8 cellular contexts compared by ENCODE assay signal in the genomic region with DNA sequence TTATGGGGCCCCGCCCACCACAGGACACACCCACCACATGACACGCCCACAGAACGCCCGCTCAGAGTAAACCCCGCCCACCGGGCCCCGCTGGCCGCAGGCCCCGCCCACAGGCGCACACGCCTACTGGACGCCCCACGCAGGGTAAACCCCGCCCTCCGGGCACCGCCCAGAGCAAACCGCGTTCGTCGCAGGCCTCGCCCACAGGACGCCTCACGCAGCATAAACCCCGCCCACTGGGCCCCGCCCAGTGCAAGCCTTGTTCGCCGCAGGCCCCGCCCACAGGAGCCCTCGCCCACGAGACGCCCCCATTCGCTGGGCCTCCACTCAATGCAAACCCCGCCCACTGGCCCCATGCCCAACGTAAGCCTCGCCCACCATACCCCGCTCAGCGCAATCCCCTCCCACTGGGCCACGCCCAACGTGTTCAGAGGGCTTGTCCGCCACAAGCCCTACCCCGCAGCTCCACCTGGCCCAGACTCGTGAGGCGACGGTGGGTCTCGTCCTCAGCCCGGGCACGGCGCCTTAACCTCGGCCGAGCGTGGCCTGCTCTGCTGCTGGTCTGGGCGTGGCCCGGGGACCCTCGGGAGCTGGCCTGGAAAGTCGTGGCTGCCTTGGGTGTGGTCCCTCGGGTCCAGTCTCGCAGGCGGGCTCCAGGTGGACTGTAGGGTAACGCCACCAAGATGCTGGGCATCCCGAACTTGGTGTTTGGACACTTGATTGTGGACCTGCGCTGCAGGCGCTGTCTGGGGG. TPM values are rescaled to one million over a fixed set of nuclear protein-coding genes. Genes with fewer than 3 reads are reported as not detected.
DNase-seq lines count a peak whose midpoint lies in the region; ATAC-seq and TF ChIP-seq lines count a peak whose summit lies in the region.

No MANE protein-coding gene starts in this region.

- no peaks in the 10 kb centered on the region for H3K9me2 ChIP-seq in OCI-LY7 (ENCODE audit: insufficient read depth, low read length)

- TF ChIP-seq CTCF in OCI-LY7 (conservative IDR thresholded peaks at IDR 0.05; ENCODE audit: low read length), result no peak

- no peak for TF ChIP-seq POLR2A in erythroblast (IDR thresholded peaks at IDR 0.05; ENCODE audit: low read length)

- ATAC-seq in GM21515 (IDR thresholded peaks at IDR 0.05; ENCODE audit: unreplicated experiment), result peak; percentile 68

- POLR2A ChIA-PET in OCI-LY7 (lab: Charles Lee), result no interaction called here

- H3K4me3 ChIP-seq in HUES6 (ENCODE audit: low read depth, low read length) (peak overlapping the region; percentile 65), OCI-LY7 (ENCODE audit: low read depth, low read length, poor library complexity, severe bottlenecking) (peak overlapping the region; percentile 70)

- peak overlapping the region; percentile 4 for H3K9ac ChIP-seq in HUES6 (ENCODE audit: low read length)

- H3K27ac ChIP-seq in HUES6 (ENCODE audit: low read depth, low read length) (no peak overlapping the region), OCI-LY7 (ENCODE audit: low read depth, low read length, poor library complexity, severe bottlenecking) (no peak overlapping the region)

- no TSS peak for BruUV-seq in OCI-LY7 (replicated peaks; lab: Mats Ljungman, UMichigan)

- peak overlapping the region; percentile 83 for H3K4me2 ChIP-seq in OCI-LY7 (ENCODE audit: low read length)

- no peaks in the 10 kb centered on the region for H3K79me2 ChIP-seq in OCI-LY7 (ENCODE audit: insufficient read depth, low read depth, low read length)

- intact Hi-C loops in OCI-LY7 (cut with micrococcal nuclease; ENCODE audit: unreplicated experiment), result loop anchor here (2.0 kb wide), 1 partner anchor 213 kb away; no protein-coding TSS in a partner anchor

- H2AFZ ChIP-seq in OCI-LY7 (ENCODE audit: low read length), result peak overlapping the region; percentile 62; the same call in 1 of the 2 replicates

- no peaks in the 10 kb centered on the region for H4K20me1 ChIP-seq in OCI-LY7 (ENCODE audit: insufficient read depth, low read length)

- peaks cover 13% of the 10 kb centered on the region; the same call in 1 of the 2 replicates for H3K27me3 ChIP-seq in HUES6 (ENCODE audit: control insufficient read depth, insufficient read depth, low read length)

- DNase-seq in DMS 273 (lab: John Stamatoyannopoulos, UW; ENCODE audit: unreplicated experiment) (peak; percentile 99), OCI-LY7 (ENCODE audit: low spot score) (peak; percentile 100), activated T-cell treated with anti-CD3 and anti-CD28 coated beads for 24 hours (ENCODE audit: low read depth) (peak; percentile 95), erythroblast (lab: John Stamatoyannopoulos, UW) (peak; percentile 98 to 100), mucosa of gallbladder (ENCODE audit: low spot score) (peak; percentile 99)
- DNase-seq in stimulated activated CD8-positive, alpha-beta memory T cell treated with anti-CD3 and anti-CD28 coated beads, Interleukin-4, amount 100 ng/mL, for 24 hours (ENCODE audit: low read depth), result peak; percentile 96

- H3K9me3 ChIP-seq in HUES6 (ENCODE audit: control insufficient read depth, insufficient read depth, low read depth, low read length) (no peaks in the 10 kb centered on the region), OCI-LY7 (ENCODE audit: low read length) (no peaks in the 10 kb centered on the region)

- H3K4me1 ChIP-seq in HUES6 (ENCODE audit: control insufficient read depth, insufficient read depth, low read length) (peaks cover 19% of the 10 kb centered on the region), OCI-LY7 (ENCODE audit: insufficient read depth, low read length, poor library complexity, severe bottlenecking) (peaks cover 12% of the 10 kb centered on the region)

- H3K36me3 ChIP-seq in HUES6 (ENCODE audit: control insufficient read depth, insufficient read depth, low read length) (no peaks in the 10 kb centered on the region), OCI-LY7 (ENCODE audit: insufficient read depth, low read length) (no peaks in the 10 kb centered on the region)

- CTCF ChIA-PET in OCI-LY7 (lab: Charles Lee; ENCODE audit: unreplicated experiment), result no interaction called here

RNA-seq across cellular contexts. Expression of a gene that starts 0.4 kb away (rescaled TPM):
- 0.46 and 1.7 TPM in 2 replicates for total RNA-seq in OCI-LY7 (2014; rRNA removed; shearing (Covaris generic))
- total RNA-seq in OCI-LY7 (2022) (2.5 and 2.7 TPM in 2 replicates), mucosa of gallbladder (2.4 TPM)

RNA-seq across cellular contexts. Expression of a gene that starts 4.4 kb away (rescaled TPM):
- total RNA-seq in OCI-LY7 (2014; rRNA removed; shearing (Covaris generic)), result 0.54 and 0.88 TPM in 2 replicates
- total RNA-seq in OCI-LY7 (2022) (2.4 and 5.1 TPM in 2 replicates), mucosa of gallbladder (0.32 TPM)

RNA-seq across cellular contexts. Expression of a gene that starts 28.6 kb away (rescaled TPM):
- total RNA-seq in OCI-LY7 (2014; rRNA removed; shearing (Covaris generic)), result 86.9 and 101 TPM in 2 replicates
- total RNA-seq in OCI-LY7 (2022), result 502 and 563 TPM in 2 replicates
- 338 TPM for total RNA-seq in mucosa of gallbladder
